ENCODE assay signal across 8 cellular contexts in genomic region chr5:151825445-151825844, GRCh38. TPM values are rescaled to one million over a fixed set of nuclear protein-coding genes. Genes with fewer than 3 reads are reported as not detected.
A peak's percentile ranks its signal among the peaks of the same experiment; 100 is the strongest.
DNase-seq lines count a peak whose midpoint lies in the region; ATAC-seq and TF ChIP-seq lines count a peak whose summit lies in the region.

No MANE protein-coding gene starts in this region.

- TF ChIP-seq POLR2A in ovary (IDR thresholded peaks at IDR 0.05): no peak

- WGBS in ovary, 3 donors: 3 to 6% (median 6%) methylated on average over 1 of the region's 1 CpG

- H3K9me3 ChIP-seq in ovary: no peaks in the 10 kb centered on the region

- no peak for TF ChIP-seq EP300 in ovary (IDR thresholded peaks at IDR 0.05)

- no peaks in the 10 kb centered on the region for H3K4me1 ChIP-seq in ovary (ENCODE audit: insufficient read depth)

- H3K36me3 ChIP-seq in ovary: no peaks in the 10 kb centered on the region

- H3K27ac ChIP-seq in ovary: no peak overlapping the region

- peak; percentile 63 for ATAC-seq in HG02884 (IDR thresholded peaks at IDR 0.05; ENCODE audit: unreplicated experiment)

- intact Hi-C loops in ovary (cut with DNase I): loop anchor here in 3 of 4 donors (5.0 to 10.0 kb wide), 3 partner anchors 317 to 689 kb away; no protein-coding TSS in a partner anchor

- DNase-seq in AML-193 (lab: John Stamatoyannopoulos, UW): peak; percentile 30 to 54
- peak; percentile 74 for DNase-seq in NCI-H2227 (lab: John Stamatoyannopoulos, UW; ENCODE audit: unreplicated experiment)
- peak; percentile 7 to 10 for DNase-seq in activated CD4-positive, alpha-beta T cell treated with anti-CD3 and anti-CD28 coated beads, Interleukin-2, amount 50 U/mL, for 4 hours
- DNase-seq in germinal center (ENCODE audit: low spot score): peak; percentile 24
- DNase-seq in ovary: peak; percentile 13 to 59 (median 45)
- no peak for DNase-seq in effector CD8-positive, alpha-beta T cell (lab: John Stamatoyannopoulos, UW)

- no peak overlapping the region for H3K4me3 ChIP-seq in ovary

- no peaks in the 10 kb centered on the region for H3K27me3 ChIP-seq in ovary

- TF ChIP-seq CTCF in GM12873 (IDR thresholded peaks at IDR 0.05; ENCODE audit: insufficient read depth, low read depth, low read length, missing control alignments) (peak; percentile 86), ovary (IDR thresholded peaks at IDR 0.05) (peak; percentile 53 to 82 (median 54))

RNA-seq across cellular contexts. Expression of gene G3BP1, which starts 53.7 kb away (rescaled TPM):
- 100 to 1,000 TPM in 5 of 7 donors, 10 to 100 TPM in 2; 70.2 to 224 (median 160) TPM for total RNA-seq in ovary
- polyA plus RNA-seq in ovary: 10 to 100 TPM; 31.0 to 79.2 TPM
